32 cellular contexts compared by ENCODE assay signal in the genomic region with DNA sequence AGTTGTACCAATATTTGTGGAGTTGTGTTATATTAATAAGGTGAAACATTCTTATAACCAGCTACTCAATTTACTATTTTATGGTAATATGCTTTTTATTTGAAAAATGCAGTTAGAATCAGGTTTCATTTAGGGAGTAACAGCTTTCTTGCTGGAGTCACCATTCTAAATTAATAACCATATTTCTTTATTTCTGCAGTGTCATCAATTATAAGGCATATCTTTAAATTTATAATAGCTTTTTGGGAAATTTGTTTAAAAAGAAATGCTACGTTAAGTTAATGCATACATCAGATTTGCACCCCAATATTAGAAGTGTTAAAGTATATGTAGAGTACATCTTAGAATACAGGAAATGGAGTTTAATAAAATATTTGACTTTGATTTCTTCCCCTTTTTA.
"Had no signal": no experiment of that assay in that cellular context is flagged by ENCODE, and none has a peak within 500 bp of the region (broad histone marks: within the 10 kb centered on the region; RNA-seq: fewer than 3 reads in every experiment).

No MANE protein-coding gene starts in this region.

- H3K27me3 Mint-ChIP-seq: activated B cell treated with CpG ODN at 0.5 μM for 24 hours; activated CD4-positive, alpha-beta memory T cell treated with anti-CD3 and anti-CD28 coated beads for 36 hours; activated CD4-positive, alpha-beta T cell treated with anti-CD3 and anti-CD28 coated beads, Interleukin-2, amount 10 ng/mL, durations not matched to agents 24 days and 14 days; activated CD8-positive, alpha-beta T cell treated with anti-CD3 and anti-CD28 coated beads for 36 hours; activated naive CD4-positive, alpha-beta T cell treated with anti-CD3 and anti-CD28 coated beads, Interleukin-2, amount 10 ng/mL, durations not matched to agents 7 days and 5 days; activated naive CD4-positive, alpha-beta T cell treated with anti-CD3 and anti-CD28 coated beads, Interleukin-2, amount 50 U/mL, for 24 hours; activated naive CD8-positive, alpha-beta T cell; activated naive CD8-positive, alpha-beta T cell treated with anti-CD3 and anti-CD28 coated beads, Interleukin-2, amount 10 ng/mL, durations not matched to agents 7 days and 5 days; activated naive CD8-positive, alpha-beta T cell treated with anti-CD3 and anti-CD28 coated beads, Interleukin-2, amount 50 U/mL, for 24 hours; activated T-cell treated with anti-CD3 and anti-CD28 coated beads, Interleukin-2, amount 50 U/mL, for 24 hours had no signal

- DNase-seq: activated B cell treated with CpG ODN at 0.5 μM for 24 hours; activated CD4-positive, alpha-beta memory T cell treated with anti-CD3 and anti-CD28 coated beads for 36 hours; activated CD4-positive, alpha-beta T cell treated with anti-CD3 and anti-CD28 coated beads for 4 hours; activated CD4-positive, alpha-beta T cell treated with anti-CD3 and anti-CD28 coated beads, Interleukin-2, amount 10 ng/mL, durations not matched to agents 24 days and 14 days; activated CD4-positive, alpha-beta T cell treated with anti-CD3 and anti-CD28 coated beads, Interleukin-2, amount 50 U/mL, for 1 hour; activated CD4-positive, alpha-beta T cell treated with anti-CD3 and anti-CD28 coated beads, Interleukin-2, amount 50 U/mL, for 4 hours; activated CD4-positive, CD25-positive, alpha-beta regulatory T cell treated with anti-CD3 and anti-CD28 coated beads, Interleukin-2, amount 50 U/mL, for 72 hours; activated CD8-positive, alpha-beta memory T cell treated with anti-CD3 and anti-CD28 coated beads, Interleukin-2, amount 50 U/mL, for 48 hours; activated CD8-positive, alpha-beta T cell treated with anti-CD3 and anti-CD28 coated beads for 36 hours; activated effector memory CD4-positive, alpha-beta T cell treated with Interleukin-2 at 50 U/mL for 16 hours; activated gamma-delta T cell; activated naive CD4-positive, alpha-beta T cell treated with anti-CD3 and anti-CD28 coated beads, Interleukin-2, amount 10 ng/mL, durations not matched to agents 7 days and 5 days; activated naive CD4-positive, alpha-beta T cell treated with Interleukin-2 at 50 U/mL for 16 hours; activated naive CD8-positive, alpha-beta T cell treated with anti-CD3 and anti-CD28 coated beads, Interleukin-2, amount 10 ng/mL, durations not matched to agents 7 days and 5 days; activated naive CD8-positive, alpha-beta T cell treated with anti-CD3 and anti-CD28 coated beads, Interleukin-2, amount 50 U/mL, for 24 hours; activated T-cell treated with anti-CD3 and anti-CD28 coated beads, Interleukin-2, amount 50 U/mL, for 24 hours; activated T-cell treated with anti-CD3 and anti-CD28 coated beads, Interleukin-2, amount 50 U/mL, for 48 hours; anterior cingulate cortex; brain microvascular endothelial cell; central memory CD4-positive, alpha-beta T cell; T-helper 1 cell; T-helper 2 cell; T-helper 9 cell had no signal

- ATAC-seq: activated CD8-positive, alpha-beta T cell treated with anti-CD3 and anti-CD28 coated beads for 36 hours; activated naive CD8-positive, alpha-beta T cell treated with anti-CD3 and anti-CD28 coated beads, Interleukin-2, amount 50 U/mL, for 24 hours had no signal

- H3K27ac ChIP-seq: ascending aorta, brain microvascular endothelial cell, breast epithelium, VCaP had no signal

- H3K36me3 ChIP-seq: breast epithelium had no signal

- H3K27me3 ChIP-seq: ascending aorta, brain microvascular endothelial cell, breast epithelium had no signal

- H3K9me3 Mint-ChIP-seq: activated B cell treated with CpG ODN at 0.5 μM for 24 hours; activated CD4-positive, alpha-beta memory T cell treated with anti-CD3 and anti-CD28 coated beads for 36 hours; activated CD4-positive, alpha-beta T cell treated with anti-CD3 and anti-CD28 coated beads, Interleukin-2, amount 10 ng/mL, durations not matched to agents 24 days and 14 days; activated CD8-positive, alpha-beta T cell treated with anti-CD3 and anti-CD28 coated beads for 36 hours; activated naive CD4-positive, alpha-beta T cell treated with anti-CD3 and anti-CD28 coated beads, Interleukin-2, amount 10 ng/mL, durations not matched to agents 7 days and 5 days; activated naive CD4-positive, alpha-beta T cell treated with anti-CD3 and anti-CD28 coated beads, Interleukin-2, amount 50 U/mL, for 24 hours; activated naive CD8-positive, alpha-beta T cell treated with anti-CD3 and anti-CD28 coated beads, Interleukin-2, amount 10 ng/mL, durations not matched to agents 7 days and 5 days; activated naive CD8-positive, alpha-beta T cell treated with anti-CD3 and anti-CD28 coated beads, Interleukin-2, amount 50 U/mL, for 24 hours; activated T-cell treated with anti-CD3 and anti-CD28 coated beads, Interleukin-2, amount 50 U/mL, for 24 hours; activated T-helper 2 cell treated with anti-CD3 and anti-CD28 coated beads, Interferon-gamma antibody, Interleukin-2, Interleukin-4, amounts not matched to agents 10 μg/mL and 5 μg/mL and 100 μg/mL, durations not matched to agents 14 hours and 24 hours and 36 hours; T-helper 1 cell treated with Interleukin-12 subunit alpha and Interleukin-12 subunit beta and Interleukin-4 antibody, amounts not matched to agents 30 μg/mL and 1 μg/mL, for 36 hours; T-helper 2 cell treated with Interferon-gamma antibody and Interleukin-4, amounts not matched to agents 5 μg/mL and 100 μg/mL, for 36 hours had no signal

- H3K4me1 ChIP-seq: ascending aorta, breast epithelium had no signal

- H3K4me3 Mint-ChIP-seq: activated B cell treated with CpG ODN at 0.5 μM for 24 hours; activated CD4-positive, alpha-beta memory T cell treated with anti-CD3 and anti-CD28 coated beads for 36 hours; activated CD4-positive, alpha-beta T cell treated with anti-CD3 and anti-CD28 coated beads, Interleukin-2, amount 10 ng/mL, durations not matched to agents 24 days and 14 days; activated CD8-positive, alpha-beta T cell treated with anti-CD3 and anti-CD28 coated beads for 36 hours; activated naive CD4-positive, alpha-beta T cell treated with anti-CD3 and anti-CD28 coated beads, Interleukin-2, amount 10 ng/mL, durations not matched to agents 7 days and 5 days; activated naive CD4-positive, alpha-beta T cell treated with anti-CD3 and anti-CD28 coated beads, Interleukin-2, amount 50 U/mL, for 24 hours; activated naive CD8-positive, alpha-beta T cell; activated naive CD8-positive, alpha-beta T cell treated with anti-CD3 and anti-CD28 coated beads, Interleukin-2, amount 10 ng/mL, durations not matched to agents 7 days and 5 days; activated naive CD8-positive, alpha-beta T cell treated with anti-CD3 and anti-CD28 coated beads, Interleukin-2, amount 50 U/mL, for 24 hours; activated T-cell treated with anti-CD3 and anti-CD28 coated beads, Interleukin-2, amount 50 U/mL, for 24 hours; T-helper 1 cell treated with Interleukin-12 subunit alpha and Interleukin-12 subunit beta and Interleukin-4 antibody, amounts not matched to agents 30 μg/mL and 1 μg/mL, for 36 hours; T-helper 2 cell treated with Interferon-gamma antibody and Interleukin-4, amounts not matched to agents 5 μg/mL and 100 μg/mL, for 36 hours had no signal

- H3K27ac Mint-ChIP-seq: activated B cell treated with CpG ODN at 0.5 μM for 24 hours; activated CD4-positive, alpha-beta memory T cell treated with anti-CD3 and anti-CD28 coated beads for 36 hours; activated CD4-positive, alpha-beta T cell treated with anti-CD3 and anti-CD28 coated beads, Interleukin-2, amount 10 ng/mL, durations not matched to agents 24 days and 14 days; activated CD8-positive, alpha-beta T cell treated with anti-CD3 and anti-CD28 coated beads for 36 hours; activated naive CD4-positive, alpha-beta T cell treated with anti-CD3 and anti-CD28 coated beads, Interleukin-2, amount 10 ng/mL, durations not matched to agents 7 days and 5 days; activated naive CD4-positive, alpha-beta T cell treated with anti-CD3 and anti-CD28 coated beads, Interleukin-2, amount 50 U/mL, for 24 hours; activated naive CD8-positive, alpha-beta T cell; activated naive CD8-positive, alpha-beta T cell treated with anti-CD3 and anti-CD28 coated beads, Interleukin-2, amount 10 ng/mL, durations not matched to agents 7 days and 5 days; activated naive CD8-positive, alpha-beta T cell treated with anti-CD3 and anti-CD28 coated beads, Interleukin-2, amount 50 U/mL, for 24 hours; activated T-cell treated with anti-CD3 and anti-CD28 coated beads, Interleukin-2, amount 50 U/mL, for 24 hours; activated T-helper 2 cell treated with anti-CD3 and anti-CD28 coated beads, Interferon-gamma antibody, Interleukin-2, Interleukin-4, amounts not matched to agents 10 μg/mL and 5 μg/mL and 100 μg/mL, durations not matched to agents 14 hours and 24 hours and 36 hours; T-helper 1 cell treated with Interleukin-12 subunit alpha and Interleukin-12 subunit beta and Interleukin-4 antibody, amounts not matched to agents 30 μg/mL and 1 μg/mL, for 36 hours; T-helper 2 cell treated with Interferon-gamma antibody and Interleukin-4, amounts not matched to agents 5 μg/mL and 100 μg/mL, for 36 hours had no signal

- H3K9me3 ChIP-seq: ascending aorta, breast epithelium had no signal

- H3K4me1 Mint-ChIP-seq: activated naive CD4-positive, alpha-beta T cell treated with anti-CD3 and anti-CD28 coated beads, Interleukin-2, amount 10 ng/mL, durations not matched to agents 7 days and 5 days; activated naive CD8-positive, alpha-beta T cell treated with anti-CD3 and anti-CD28 coated beads, Interleukin-2, amount 10 ng/mL, durations not matched to agents 7 days and 5 days; activated naive CD8-positive, alpha-beta T cell treated with anti-CD3 and anti-CD28 coated beads, Interleukin-2, amount 50 U/mL, for 24 hours had no signal

- FAIRE-seq: TTC549 had no signal

- H3K4me3 ChIP-seq: ascending aorta, breast epithelium had no signal
